Comparison of ENCODE assay signal across 8 cellular contexts in the genomic region with DNA sequence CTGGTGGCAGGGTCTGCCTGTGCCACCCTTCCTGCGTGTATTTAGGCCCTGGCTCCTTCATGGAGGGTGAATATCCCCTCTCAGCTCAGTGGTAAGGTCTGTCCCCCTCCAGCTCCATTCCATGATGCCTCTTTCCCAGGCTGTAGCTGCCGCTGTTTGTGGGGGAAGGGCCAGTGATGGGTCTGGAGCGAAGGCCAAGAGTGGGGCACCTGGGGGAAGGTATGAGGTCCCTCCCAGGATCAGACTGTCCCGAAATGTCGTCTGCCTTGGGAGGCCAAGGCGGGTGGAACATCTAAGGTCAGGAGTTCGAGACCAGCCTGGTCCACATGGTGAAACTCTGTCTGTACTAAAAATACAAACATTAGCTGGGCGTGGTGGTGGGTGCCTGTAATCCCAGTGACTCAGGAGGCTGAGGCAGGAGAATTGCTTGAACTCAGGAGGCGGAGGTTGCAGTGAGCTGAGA. TPM values are rescaled to one million over a fixed set of nuclear protein-coding genes. Genes with fewer than 3 reads are reported as not detected.
DNase-seq lines count a peak whose midpoint lies in the region; ATAC-seq and TF ChIP-seq lines count a peak whose summit lies in the region.

No MANE protein-coding gene starts in this region.

- H3K9me3 Mint-ChIP-seq in stimulated activated naive CD8-positive, alpha-beta T cell treated with anti-CD3 and anti-CD28 coated beads, Interleukin-15, Interleukin-2, amounts not matched to agents 100 ng/mL and 50 ng/mL, for 24 hours: no peaks in the 10 kb centered on the region

- H3K4me3 ChIP-seq in mammary epithelial cell (replicated peaks in 1 of 3; ENCODE audit: insufficient read depth in 1 of 3, low read depth in 2 of 3, low read length in 3 of 3): peak overlapping the region; percentile 74 to 93 (median 79)
- H3K4me3 ChIP-seq in mucosa of descending colon: peak overlapping the region; percentile 46

- no peak for DNase-seq in stimulated activated naive CD8-positive, alpha-beta T cell treated with anti-CD3 and anti-CD28 coated beads, Interleukin-15, Interleukin-2, amounts not matched to agents 100 U/mL and 50 U/mL, for 24 hours
- DNase-seq in mammary epithelial cell (peak; percentile 45), mucosa of descending colon (peak in 2 of 3 donors; percentile 54 to 62), SIG-M5 treated with dmso at 0.1 percent for 504 hours (lab: John Stamatoyannopoulos, UW; ENCODE audit: unreplicated experiment) (no peak)
- DNase-seq in stimulated activated naive CD4-positive, alpha-beta T cell (lab: John Stamatoyannopoulos, UW): no peak

- H3K9me3 ChIP-seq in mammary epithelial cell (replicated peaks; ENCODE audit: insufficient read depth, low read length): no peaks in the 10 kb centered on the region
- no peaks in the 10 kb centered on the region for H3K9me3 ChIP-seq in mucosa of descending colon

- H3K79me2 ChIP-seq in mammary epithelial cell (ENCODE audit: insufficient read depth, low read length): peaks cover 49% of the 10 kb centered on the region

- WGBS in mammary epithelial cell (ENCODE audit: low coverage, missing lambda C conversion rate): 6% methylated on average over 7 of the region's 9 CpGs

- peak overlapping the region; percentile 99 for H3K4me2 ChIP-seq in mammary epithelial cell (ENCODE audit: insufficient read depth, low read depth, low read length)

- no peaks in the 10 kb centered on the region for H3K27me3 ChIP-seq in mammary epithelial cell (ENCODE audit: insufficient read depth, low read length)

- no peak overlapping the region for H3K27ac Mint-ChIP-seq in stimulated activated naive CD8-positive, alpha-beta T cell treated with anti-CD3 and anti-CD28 coated beads, Interleukin-15, Interleukin-2, amounts not matched to agents 100 ng/mL and 50 ng/mL, for 24 hours

- BruUV-seq in mammary epithelial cell (replicated peaks; lab: Mats Ljungman, UMichigan): no TSS peak

- dilution Hi-C loops in mammary epithelial cell (cut with HindIII; ENCODE audit: low sequenced_read_pairs): no loop called here

- H3K4me1 Mint-ChIP-seq in stimulated activated naive CD8-positive, alpha-beta T cell treated with anti-CD3 and anti-CD28 coated beads, Interleukin-15, Interleukin-2, amounts not matched to agents 100 ng/mL and 50 ng/mL, for 24 hours (ENCODE audit: low read depth): peaks cover 34% of the 10 kb centered on the region

- peak overlapping the region; percentile 89 for H3K9ac ChIP-seq in mammary epithelial cell (ENCODE audit: insufficient read depth, low read length)

- H3K4me1 ChIP-seq in mammary epithelial cell (ENCODE audit: insufficient read depth, low read length) (peaks cover 75% of the 10 kb centered on the region), mucosa of descending colon (ENCODE audit: low read depth) (peaks cover 55% of the 10 kb centered on the region)

- in situ Hi-C loops in mammary epithelial cell (cut with MboI; ENCODE audit: low sequenced_read_pairs in 2 of 2): no loop called here

- H3K36me3 Mint-ChIP-seq in stimulated activated naive CD8-positive, alpha-beta T cell treated with anti-CD3 and anti-CD28 coated beads, Interleukin-15, Interleukin-2, amounts not matched to agents 100 ng/mL and 50 ng/mL, for 24 hours (ENCODE audit: low read depth): no peaks in the 10 kb centered on the region

- H2AFZ ChIP-seq in mammary epithelial cell (ENCODE audit: low read depth, low read length): no peak overlapping the region

- peak overlapping the region; percentile 73 for H3K4me3 Mint-ChIP-seq in stimulated activated naive CD8-positive, alpha-beta T cell treated with anti-CD3 and anti-CD28 coated beads, Interleukin-15, Interleukin-2, amounts not matched to agents 100 ng/mL and 50 ng/mL, for 24 hours

- no peak for ATAC-seq in stimulated activated naive CD8-positive, alpha-beta T cell treated with anti-CD3 and anti-CD28 coated beads, Interleukin-15, Interleukin-2, amounts not matched to agents 100 U/mL and 50 U/mL, for 24 hours
- ATAC-seq in mucosa of descending colon: peak; percentile 4
- no peak for ATAC-seq in HG03439 (IDR thresholded peaks at IDR 0.05; ENCODE audit: unreplicated experiment)
- no peak for ATAC-seq in GM21717 (IDR thresholded peaks at IDR 0.05; ENCODE audit: unreplicated experiment)

- H3K36me3 ChIP-seq in mammary epithelial cell (ENCODE audit: insufficient read depth, low read length) (peaks cover 10% of the 10 kb centered on the region), mucosa of descending colon (ENCODE audit: low read depth) (no peaks in the 10 kb centered on the region)

- TF ChIP-seq CTCF in mammary epithelial cell (conservative IDR thresholded peaks at IDR 0.05 in 1 of 2, IDR thresholded peaks at IDR 0.05 in 1 of 2; ENCODE audit: extremely low read depth in 1 of 2, insufficient read depth in 1 of 2, low read depth in 1 of 2, low read length in 2 of 2) (no peak), mucosa of descending colon (IDR thresholded peaks at IDR 0.05) (no peak)

- peaks cover 17% of the 10 kb centered on the region for H3K27me3 Mint-ChIP-seq in stimulated activated naive CD8-positive, alpha-beta T cell treated with anti-CD3 and anti-CD28 coated beads, Interleukin-15, Interleukin-2, amounts not matched to agents 100 ng/mL and 50 ng/mL, for 24 hours

- CTCF ChIA-PET in mammary epithelial cell (lab: Charles Lee; ENCODE audit: low non-redundant PET): no interaction called here

- no peaks in the 10 kb centered on the region for H4K20me1 ChIP-seq in mammary epithelial cell (ENCODE audit: insufficient read depth, low read length)

- H3K27ac ChIP-seq in mammary epithelial cell (ENCODE audit: insufficient read depth, low read depth, low read length): peak overlapping the region; percentile 92

- intact Hi-C loops in mammary epithelial cell (cut with micrococcal nuclease): loop anchor here (1.0 to 2.0 kb wide), 3 partner anchors 8 to 37 kb away; partner anchors contain the start of genes POLR2L and TSPAN4
- intact Hi-C loops in mucosa of descending colon (cut with DNase I, micrococcal nuclease): no loop called here

RNA-seq across cellular contexts. Expression of gene CD151, which starts 1.1 kb away (rescaled TPM):
- total RNA-seq in mammary epithelial cell: 100 to 1,000 TPM; 387 to 511 TPM
- polyA plus RNA-seq in mammary epithelial cell: 721 TPM
- 374 TPM for polyA minus RNA-seq in mammary epithelial cell
- total RNA-seq in mucosa of descending colon: 100 to 1,000 TPM; 364 to 415 (median 378) TPM

RNA-seq across cellular contexts. Expression of gene CRACR2B, which starts 6.2 kb away (rescaled TPM):
- total RNA-seq in mammary epithelial cell: under 1 TPM in 1 of 2 donors, not detected in 1; 0.17 TPM
- polyA plus RNA-seq in mammary epithelial cell: 0.25 TPM
- polyA minus RNA-seq in mammary epithelial cell: not detected
- 100 to 1,000 TPM in 2 of 3 donors, 10 to 100 TPM in 1; 43.5 to 137 (median 129) TPM for total RNA-seq in mucosa of descending colon

RNA-seq across cellular contexts. Expression of gene POLR2L, which starts 8.4 kb away (rescaled TPM):
- total RNA-seq in mammary epithelial cell (100 to 1,000 TPM in 1 of 2 donors, 10 to 100 TPM in 1; 60.0 to 193 TPM), mucosa of descending colon (10 to 100 TPM; 67.1 to 86.8 (median 82.1) TPM)
- polyA plus RNA-seq in mammary epithelial cell: 235 TPM
- polyA minus RNA-seq in mammary epithelial cell: 110 TPM

RNA-seq across cellular contexts. Expression of gene TSPAN4, which starts 8.8 kb away (rescaled TPM):
- total RNA-seq in mammary epithelial cell (10 to 100 TPM; 50.3 to 81.7 TPM), mucosa of descending colon (10 to 100 TPM in 2 of 3 donors, 1 to 10 TPM in 1; 9.2 to 42.4 (median 24.7) TPM)
- polyA plus RNA-seq in mammary epithelial cell: 114 TPM
- 29.2 TPM for polyA minus RNA-seq in mammary epithelial cell

RNA-seq across cellular contexts. Expression of gene PNPLA2, which starts 15.2 kb away (rescaled TPM):
- total RNA-seq in mammary epithelial cell: 10 to 100 TPM; 14.7 to 62.6 TPM
- polyA plus RNA-seq in mammary epithelial cell: 13.7 TPM
- 17.2 TPM for polyA minus RNA-seq in mammary epithelial cell
- 100 to 1,000 TPM; 138 to 253 (median 167) TPM for total RNA-seq in mucosa of descending colon

Comparison
In these comparisons a context has a peak if more than half of its experiments do, and no peak if none do; other contexts are left out.
1. DNase-seq: peak in mammary epithelial cell (single experiment) and mucosa of descending colon (2 of 3); none in stimulated activated naive CD8-positive, alpha-beta T cell treated with anti-CD3 and anti-CD28 coated beads, Interleukin-15, Interleukin-2, amounts not matched to agents 100 U/mL and 50 U/mL, for 24 hours (single experiment), stimulated activated naive CD4-positive, alpha-beta T cell (0 of 6) and SIG-M5 treated with dmso at 0.1 percent for 504 hours (single experiment).
2. RNA of gene CRACR2B, which starts 6.2 kb away (total RNA-seq): 43.5 to 137 TPM in mucosa of descending colon; 0.17 TPM in mammary epithelial cell; every median in the first group is over 10 times any median in the second.